In genomic region chr1:165943198-165943597, GRCh38 we compare ENCODE assay signal across 10 cellular contexts.
DNase-seq lines count a peak whose midpoint lies in the region; ATAC-seq and TF ChIP-seq lines count a peak whose summit lies in the region.
"Had no signal": no experiment of that assay in that cellular context is flagged by ENCODE, and none has a peak within 500 bp of the region (broad histone marks: within the 10 kb centered on the region; RNA-seq: fewer than 3 reads in every experiment).

No MANE protein-coding gene starts in this region.

- CTCF ChIA-PET in GM10248 (lab: Yijun Ruan, JAX): interaction anchor here (0.9 to 2.5 kb wide), 7 partner anchors 12 to 295 kb away, joined by 3 to 8 read pairs (median 3); no protein-coding TSS in a partner anchor

- no peak for TF ChIP-seq POLR2A in esophagus squamous epithelium (IDR thresholded peaks at IDR 0.05)

- no peaks in the 10 kb centered on the region for H3K36me3 ChIP-seq in esophagus squamous epithelium

- H3K27ac ChIP-seq in esophagus squamous epithelium: no peak overlapping the region

- H3K9me3 ChIP-seq in esophagus squamous epithelium: no peaks in the 10 kb centered on the region

- no peaks in the 10 kb centered on the region for H3K4me1 ChIP-seq in esophagus squamous epithelium

- peak; percentile 4 for TF ChIP-seq CTCF in GM10248 (IDR thresholded peaks at IDR 0.05; ENCODE audit: control extremely low read depth, extremely low read depth, low read depth, missing control alignments)
- TF ChIP-seq CTCF in fibroblast of villous mesenchyme (IDR thresholded peaks at IDR 0.05; ENCODE audit: insufficient read depth, low read depth, low read length): no peak
- no peak for TF ChIP-seq CTCF in esophagus squamous epithelium (IDR thresholded peaks at IDR 0.05)

- H3K27me3 ChIP-seq in esophagus squamous epithelium: no peaks in the 10 kb centered on the region

- ATAC-seq in GM21717 (IDR thresholded peaks at IDR 0.05; ENCODE audit: unreplicated experiment): peak; percentile 62
- ATAC-seq in GM18519 (IDR thresholded peaks at IDR 0.05; ENCODE audit: low FRiP score, unreplicated experiment): no peak
- ATAC-seq: sciatic nerve had no signal

- H3K4me3 ChIP-seq in fibroblast of villous mesenchyme (ENCODE audit: low read depth, low read length) (no peak overlapping the region), esophagus squamous epithelium (no peak overlapping the region)

- DNase-seq in GM10248 (ENCODE audit: extremely low spot score) (no peak), NCI-H1694 (lab: John Stamatoyannopoulos, UW) (peak; percentile 83), fibroblast of villous mesenchyme (ENCODE audit: low read depth) (peak; percentile 9), kidney glomerular epithelial cell (lab: John Stamatoyannopoulos, UW) (no peak), D341Med (ENCODE audit: low spot score) (no peak), esophagus squamous epithelium (lab: John Stamatoyannopoulos, UW) (no peak)
- DNase-seq: MV-4-11 had no signal

- intact Hi-C loops in esophagus squamous epithelium (cut with DNase I): no loop called here

- POLR2A ChIA-PET in GM10248 (lab: Yijun Ruan, JAX): no interaction called here

Comparison
In these comparisons a context has a peak if more than half of its experiments do, and no peak if none do; other contexts are left out.
1. DNase-seq: peak in NCI-H1694 (single experiment) and fibroblast of villous mesenchyme (single experiment); none in GM10248 (single experiment), kidney glomerular epithelial cell (single experiment), D341Med (single experiment) and esophagus squamous epithelium (single experiment).